ENCODE assay signal across 1 cellular context in genomic region chr19:49344516-49345423, GRCh38.
TF ChIP-seq lines count a peak whose summit lies in the region.

No MANE protein-coding gene starts in this region.

TF ChIP-seq in HEK293, 187 proteins besides CTCF, POLR2A, EP300 and RAD21 (continued from another document):
- TF ChIP-seq ZNF518A (tag by site-specific recombination; conservative IDR thresholded peaks at IDR 0.05; ENCODE audit: low read depth) (no peak), ZNF138 (tag by site-specific recombination; IDR thresholded peaks at IDR 0.05; ENCODE audit: borderline replicate concordance) (no peak), ZNF280D (tag by site-specific recombination; IDR thresholded peaks at IDR 0.05) (no peak), ZNF362 (tag by site-specific recombination; IDR thresholded peaks at IDR 0.05) (no peak), BCL11A (tag by site-specific recombination; IDR thresholded peaks at IDR 0.05; ENCODE audit: low read depth) (no peak), GLIS2 (tag by site-specific recombination; IDR thresholded peaks at IDR 0.05) (no peak), ZNF645 (tag by site-specific recombination; IDR thresholded peaks at IDR 0.05) (no peak), ZNF16 (tag by site-specific recombination; IDR thresholded peaks at IDR 0.05; ENCODE audit: low read depth) (no peak), ZNF366 (tag by site-specific recombination; conservative IDR thresholded peaks at IDR 0.05) (peak; percentile 77), MYNN (tag by site-specific recombination; IDR thresholded peaks at IDR 0.05; ENCODE audit: borderline replicate concordance) (no peak), ZBTB44 (tag by site-specific recombination; IDR thresholded peaks at IDR 0.05) (no peak), OSR2 (tag by site-specific recombination; IDR thresholded peaks at IDR 0.05) (no peak), ZNF792 (tag by site-specific recombination; IDR thresholded peaks at IDR 0.05) (no peak), ZNF670 (tag by site-specific recombination; IDR thresholded peaks at IDR 0.05; ENCODE audit: low read depth) (no peak), ZNF555 (tag by site-specific recombination; conservative IDR thresholded peaks at IDR 0.05) (no peak), ZNF600 (tag by site-specific recombination; IDR thresholded peaks at IDR 0.05) (peak; percentile 52; the same call in 1 of the 2 replicates)
